ENCODE assay signal across 18 cellular contexts in the genomic region with DNA sequence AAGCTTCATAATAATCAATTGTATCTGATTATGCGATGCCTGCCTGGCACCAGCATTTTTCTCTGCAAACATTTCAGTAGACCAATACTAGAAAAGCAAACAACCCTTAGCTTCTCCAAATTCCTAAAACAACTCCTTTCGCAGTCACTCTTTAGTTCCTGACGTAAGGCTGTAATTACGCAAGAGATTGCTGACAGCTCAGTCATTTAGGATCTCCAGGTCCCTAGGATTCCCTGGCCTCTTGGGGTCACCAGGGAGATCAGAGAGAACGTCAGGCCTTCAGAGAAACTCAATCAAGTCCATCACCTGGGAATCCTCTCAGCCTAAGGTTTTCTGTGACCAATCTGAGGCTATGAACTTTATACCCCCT.
DNase-seq lines count a peak whose midpoint lies in the region; ATAC-seq, FAIRE-seq and TF ChIP-seq lines count a peak whose summit lies in the region.
"Had no signal": no experiment of that assay in that cellular context is flagged by ENCODE, and none has a peak within 500 bp of the region (broad histone marks: within the 10 kb centered on the region; RNA-seq: fewer than 3 reads in every experiment).

No MANE protein-coding gene starts in this region.

- peak overlapping the region; percentile 41; the same call in 1 of the 2 replicates for H3K27ac ChIP-seq in IMR-90 (ENCODE audit: insufficient read depth, low read length)
- H3K27ac ChIP-seq in hepatocyte = no peak overlapping the region
- no peak overlapping the region for H3K27ac ChIP-seq in kidney (ENCODE audit: low read depth in 2 of 2, low read length in 2 of 2)
- H3K27ac ChIP-seq: esophagus muscularis mucosa, left ventricle myocardium inferior had no signal

- dilution Hi-C loops in IMR-90 (cut with HindIII; ENCODE audit: low sequenced_read_pairs, unreplicated experiment) = no loop called here

- CTCF ChIA-PET in Caco-2 (lab: Charles Lee) (interaction anchor here (1.4 kb wide), 1 partner anchor 75 kb away, joined by 4 read pairs; no protein-coding TSS in a partner anchor), IMR-90 (lab: Yijun Ruan, JAX) (interaction anchor here (0.5 to 1.0 kb wide), 2 partner anchors 25 to 611 kb away, joined by 3 read pairs; no protein-coding TSS in a partner anchor)

- intact Hi-C loops in Caco-2 (cut with micrococcal nuclease; ENCODE audit: unreplicated experiment) (loop anchor here (2.0 kb wide), 2 partner anchors 45 to 65 kb away; no protein-coding TSS in a partner anchor), IMR-90 (cut with micrococcal nuclease) (loop anchor here (5.0 kb wide), 1 partner anchor 392 kb away; the partner anchor contains the start of gene PAWR), kidney (cut with DNase I) (no loop called here)

- no peak overlapping the region for H2BK15ac ChIP-seq in IMR-90 (ENCODE audit: low read depth, low read length)

- BruUV-seq in Caco-2 (replicated peaks; lab: Mats Ljungman, UMichigan) (no TSS peak), IMR-90 (replicated peaks; lab: Mats Ljungman, UMichigan) (no TSS peak)

- H4K8ac ChIP-seq in IMR-90 (ENCODE audit: low read depth in 2 of 2, low read length in 2 of 2) = no peak overlapping the region

- no peaks in the 10 kb centered on the region for H3K9me2 ChIP-seq in hepatocyte (replicated peaks; ENCODE audit: insufficient read depth)

- DNase-seq in Caco-2 = peak; percentile 65 to 66
- peak; percentile 91 for DNase-seq in IMR-90
- DNase-seq in astrocyte of the spinal cord (ENCODE audit: low read depth, low spot score) = peak; percentile 41
- DNase-seq in hepatocyte (ENCODE audit: low spot score) = peak; percentile 21
- DNase-seq in T-helper 2 cell treated with Interferon-gamma antibody and Interleukin-4, amounts not matched to agents 5 μg/mL and 100 μg/mL, for 36 hours (ENCODE audit: low spot score) = no peak
- DNase-seq in kidney = no peak
- DNase-seq: activated CD4-positive, CD25-positive, alpha-beta regulatory T cell; activated CD8-positive, alpha-beta memory T cell treated with anti-CD3 and anti-CD28 coated beads, Interleukin-2, amount 10 ng/mL, durations not matched to agents 7 days and 5 days; activated effector memory CD4-positive, alpha-beta T cell treated with Interleukin-2 at 50 U/mL for 16 hours; anterior cingulate cortex; cortex of kidney; left ventricle myocardium inferior; naive thymus-derived CD4-positive, alpha-beta T cell; NCI-H524 treated with DMSO at 0.1 percent for 48 hours had no signal

- no peak overlapping the region for H2AK5ac ChIP-seq in IMR-90 (ENCODE audit: low read depth, low read length)

- no peaks in the 10 kb centered on the region for H3K9me3 Mint-ChIP-seq in Caco-2 (ENCODE audit: unreplicated experiment)
- no peaks in the 10 kb centered on the region for H3K9me3 Mint-ChIP-seq in T-helper 2 cell treated with Interferon-gamma antibody and Interleukin-4, amounts not matched to agents 5 μg/mL and 100 μg/mL, for 36 hours

- H3K9me3 ChIP-seq in Caco-2 (no peaks in the 10 kb centered on the region), IMR-90 (ENCODE audit: control insufficient read depth, insufficient read depth, low read length) (no peaks in the 10 kb centered on the region), hepatocyte (ENCODE audit: low read depth) (no peaks in the 10 kb centered on the region), kidney (ENCODE audit: control insufficient read depth in 1 of 2, low read length in 2 of 2) (no peaks in the 10 kb centered on the region)
- H3K9me3 ChIP-seq: esophagus muscularis mucosa, left ventricle myocardium inferior had no signal

- no peak overlapping the region for H4K91ac ChIP-seq in IMR-90 (ENCODE audit: insufficient read depth, low read depth, low read length)

- no peaks in the 10 kb centered on the region for H3K4me1 Mint-ChIP-seq in Caco-2 (ENCODE audit: low read depth, unreplicated experiment)
- H3K4me1 Mint-ChIP-seq in T-helper 2 cell treated with Interferon-gamma antibody and Interleukin-4, amounts not matched to agents 5 μg/mL and 100 μg/mL, for 36 hours (ENCODE audit: low read depth) = no peaks in the 10 kb centered on the region
- H3K4me1 Mint-ChIP-seq: activated CD8-positive, alpha-beta memory T cell treated with anti-CD3 and anti-CD28 coated beads, Interleukin-2, amount 10 ng/mL, durations not matched to agents 7 days and 5 days; naive thymus-derived CD4-positive, alpha-beta T cell had no signal

- WGBS in IMR-90 (ENCODE audit: extremely low coverage in 2 of 2, insufficient read length in 1 of 2), 2 experiments = 40% methylated on average over 3 of the region's 5 CpGs; no CpG with 5 or more reads in 1 of the 2 experiments
- WGBS in hepatocyte (ENCODE audit: low lambda C conversion rate, missing lambda C conversion rate) = 61% methylated on average over 5 of the region's 5 CpGs

- H2BK5ac ChIP-seq in IMR-90 (ENCODE audit: low read depth, low read length, poor library complexity, severe bottlenecking) = peak overlapping the region; percentile 52

- no peak overlapping the region for H3K23ac ChIP-seq in IMR-90 (ENCODE audit: low read depth, low read length)

- H3K4me2 ChIP-seq in IMR-90 (ENCODE audit: low read depth, low read length) (peak overlapping the region; percentile 19; the same call in 1 of the 2 replicates), hepatocyte (no peak overlapping the region)

- TF ChIP-seq POLR2A in IMR-90 (IDR thresholded peaks at IDR 0.05; ENCODE audit: low read depth, low read length) = no peak

- H2BK120ac ChIP-seq in IMR-90 (ENCODE audit: low read depth, low read length) = 0 out of 2 replicates have a peak overlapping the region, but pooled peaks have one; percentile 4

- H4K5ac ChIP-seq in IMR-90 (ENCODE audit: low read depth, low read length) = no peak overlapping the region

- no peak overlapping the region for H2AK9ac ChIP-seq in IMR-90 (replicated peaks; ENCODE audit: low read depth, low read length, poor library complexity)

- 0 out of 2 replicates have a peak overlapping the region, but pooled peaks have one; percentile 19 for H3K4ac ChIP-seq in IMR-90 (ENCODE audit: low read depth, low read length)

- no peaks in the 10 kb centered on the region for H3K79me2 ChIP-seq in hepatocyte

- H3K36me3 ChIP-seq in Caco-2 (ENCODE audit: control insufficient read depth, insufficient read depth, low read length) = no peaks in the 10 kb centered on the region
- no peaks in the 10 kb centered on the region for H3K36me3 ChIP-seq in IMR-90 (ENCODE audit: control insufficient read depth, insufficient read depth, low read length)
- H3K36me3 ChIP-seq in hepatocyte (replicated peaks; ENCODE audit: insufficient read depth, low read depth) = no peaks in the 10 kb centered on the region
- H3K36me3 ChIP-seq in kidney (ENCODE audit: control insufficient read depth in 1 of 2, insufficient read depth in 2 of 2, low read length in 2 of 2) = no peaks in the 10 kb centered on the region
- H3K36me3 ChIP-seq: esophagus muscularis mucosa, left ventricle myocardium inferior had no signal

- TF ChIP-seq RAD21 in IMR-90 (IDR thresholded peaks at IDR 0.05; ENCODE audit: low read length) = no peak

- H3K27me3 ChIP-seq in Caco-2 (replicated peaks; ENCODE audit: control insufficient read depth, insufficient read depth, low read length) (no peaks in the 10 kb centered on the region), IMR-90 (ENCODE audit: control insufficient read depth, insufficient read depth, low read length) (no peaks in the 10 kb centered on the region), hepatocyte (no peaks in the 10 kb centered on the region)
- H3K27me3 ChIP-seq: esophagus muscularis mucosa had no signal

- H3K18ac ChIP-seq in IMR-90 (ENCODE audit: low read depth, low read length) = no peak overlapping the region

- FAIRE-seq in kidney (lab: Jason Lieb, UNC) = no peak

- peak overlapping the region; percentile 19 for H2AFZ ChIP-seq in IMR-90 (replicated peaks; ENCODE audit: low read length, poor library complexity)
- H2AFZ ChIP-seq in hepatocyte = no peak overlapping the region

- H3K56ac ChIP-seq in IMR-90 (ENCODE audit: extremely low read depth, insufficient read depth, low read length) = no peak overlapping the region

- H3K27me3 Mint-ChIP-seq in Caco-2 (ENCODE audit: insufficient read depth, unreplicated experiment) = no peaks in the 10 kb centered on the region
- H3K27me3 Mint-ChIP-seq in T-helper 2 cell treated with Interferon-gamma antibody and Interleukin-4, amounts not matched to agents 5 μg/mL and 100 μg/mL, for 36 hours (ENCODE audit: low read depth) = no peaks in the 10 kb centered on the region
- H3K27me3 Mint-ChIP-seq: activated CD8-positive, alpha-beta memory T cell treated with anti-CD3 and anti-CD28 coated beads, Interleukin-2, amount 10 ng/mL, durations not matched to agents 7 days and 5 days; naive thymus-derived CD4-positive, alpha-beta T cell had no signal

- in situ Hi-C loops in IMR-90 (cut with MboI; ENCODE audit: low sequenced_read_pairs) (no loop called here), astrocyte of the spinal cord (cut with HindIII; ENCODE audit: low sequenced_read_pairs) (no loop called here)

- ATAC-seq in IMR-90 (ENCODE audit: low read depth) = peak; percentile 90
- ATAC-seq in HG02938 (IDR thresholded peaks at IDR 0.05; ENCODE audit: unreplicated experiment) = no peak
- ATAC-seq in GM19035 (IDR thresholded peaks at IDR 0.05; ENCODE audit: unreplicated experiment) = no peak
- ATAC-seq: activated CD8-positive, alpha-beta memory T cell treated with anti-CD3 and anti-CD28 coated beads, Interleukin-2, amount 10 ng/mL, durations not matched to agents 7 days and 5 days; naive thymus-derived CD4-positive, alpha-beta T cell; Panc1 had no signal

- H3K4me3 ChIP-seq in Caco-2 (ENCODE audit: low read depth, low read length) (no peak overlapping the region), IMR-90 (ENCODE audit: insufficient read depth, low read depth, low read length) (no peak overlapping the region), astrocyte of the spinal cord (ENCODE audit: low read depth, low read length) (no peak overlapping the region), hepatocyte (no peak overlapping the region), kidney (ENCODE audit: low read length in 2 of 2) (no peak overlapping the region)
- H3K4me3 ChIP-seq: esophagus muscularis mucosa, left ventricle myocardium inferior had no signal

- no peak overlapping the region for H2BK20ac ChIP-seq in IMR-90 (ENCODE audit: low read depth, low read length)

- peaks cover 13% of the 10 kb centered on the region for H3K4me1 ChIP-seq in Caco-2
- 0 out of 2 replicates have a peak, but pooled peaks cover 1% of the 10 kb centered on the region for H3K4me1 ChIP-seq in IMR-90 (ENCODE audit: control insufficient read depth, insufficient read depth, low read length)
- no peaks in the 10 kb centered on the region for H3K4me1 ChIP-seq in hepatocyte (ENCODE audit: insufficient read depth)
- H3K4me1 ChIP-seq in kidney (ENCODE audit: control insufficient read depth in 1 of 2, insufficient read depth in 1 of 2, low read depth in 1 of 2, low read length in 2 of 2) = no peaks in the 10 kb centered on the region
- H3K4me1 ChIP-seq: esophagus muscularis mucosa, left ventricle myocardium inferior had no signal

- H3K27ac Mint-ChIP-seq in Caco-2 (ENCODE audit: unreplicated experiment) = no peak overlapping the region
- H3K27ac Mint-ChIP-seq in T-helper 2 cell treated with Interferon-gamma antibody and Interleukin-4, amounts not matched to agents 5 μg/mL and 100 μg/mL, for 36 hours = no peak overlapping the region
- H3K27ac Mint-ChIP-seq: activated CD8-positive, alpha-beta memory T cell treated with anti-CD3 and anti-CD28 coated beads, Interleukin-2, amount 10 ng/mL, durations not matched to agents 7 days and 5 days; naive thymus-derived CD4-positive, alpha-beta T cell had no signal

- no peaks in the 10 kb centered on the region for H4K20me1 ChIP-seq in IMR-90 (ENCODE audit: insufficient read depth, low read length)
- no peaks in the 10 kb centered on the region for H4K20me1 ChIP-seq in hepatocyte (ENCODE audit: insufficient read depth, poor library complexity, severe bottlenecking)

- no peaks in the 10 kb centered on the region for H3K36me3 Mint-ChIP-seq in Caco-2 (ENCODE audit: insufficient read depth, unreplicated experiment)
- H3K36me3 Mint-ChIP-seq in T-helper 2 cell treated with Interferon-gamma antibody and Interleukin-4, amounts not matched to agents 5 μg/mL and 100 μg/mL, for 36 hours (ENCODE audit: low read depth) = no peaks in the 10 kb centered on the region
- H3K36me3 Mint-ChIP-seq: activated CD8-positive, alpha-beta memory T cell treated with anti-CD3 and anti-CD28 coated beads, Interleukin-2, amount 10 ng/mL, durations not matched to agents 7 days and 5 days; naive thymus-derived CD4-positive, alpha-beta T cell had no signal

- H3K9me1 ChIP-seq in IMR-90 (ENCODE audit: insufficient read depth, low read length) = peaks cover 4% of the 10 kb centered on the region; the same call in 1 of the 2 replicates

- POLR2A ChIA-PET in Caco-2 (lab: Charles Lee) = no interaction called here
- POLR2A ChIA-PET in IMR-90 (lab: Charles Lee; ENCODE audit: unreplicated experiment) = no interaction called here

- H3K79me1 ChIP-seq in IMR-90 (ENCODE audit: low read depth in 1 of 2, low read length in 2 of 2) = no peaks in the 10 kb centered on the region

- H3K4me3 Mint-ChIP-seq in Caco-2 (ENCODE audit: unreplicated experiment) = no peak overlapping the region
- no peak overlapping the region for H3K4me3 Mint-ChIP-seq in T-helper 2 cell treated with Interferon-gamma antibody and Interleukin-4, amounts not matched to agents 5 μg/mL and 100 μg/mL, for 36 hours
- H3K4me3 Mint-ChIP-seq: activated CD8-positive, alpha-beta memory T cell treated with anti-CD3 and anti-CD28 coated beads, Interleukin-2, amount 10 ng/mL, durations not matched to agents 7 days and 5 days; naive thymus-derived CD4-positive, alpha-beta T cell had no signal

- no peak overlapping the region for H3K9ac ChIP-seq in IMR-90 (ENCODE audit: low read depth, low read length)
- H3K9ac ChIP-seq in kidney (ENCODE audit: low read length in 2 of 2) = no peak overlapping the region

- no peak overlapping the region for H3K14ac ChIP-seq in IMR-90 (replicated peaks; ENCODE audit: low read depth, low read length)

- no peak for TF ChIP-seq CTCF in Caco-2 (IDR thresholded peaks at IDR 0.05; ENCODE audit: insufficient read depth in 1 of 2, low read depth in 1 of 2, low read length in 1 of 2, severe bottlenecking in 1 of 2, unreplicated experiment in 1 of 2)
- no peak for TF ChIP-seq CTCF in IMR-90 (conservative IDR thresholded peaks at IDR 0.05; ENCODE audit: low read depth, low read length)
- no peak for TF ChIP-seq CTCF in astrocyte of the spinal cord (IDR thresholded peaks at IDR 0.05; ENCODE audit: low read depth, low read length)
- TF ChIP-seq CTCF in hepatocyte (IDR thresholded peaks at IDR 0.05; ENCODE audit: poor library complexity) = no peak
- no peak for TF ChIP-seq CTCF in kidney (IDR thresholded peaks at IDR 0.05; ENCODE audit: borderline replicate concordance, extremely low read depth, insufficient read depth)

Comparison
In these comparisons a context has a peak if more than half of its experiments do, and no peak if none do; other contexts are left out.
1. DNase-seq: peak in Caco-2 (2 of 2), IMR-90 (single experiment), astrocyte of the spinal cord (single experiment) and hepatocyte (single experiment); none in T-helper 2 cell treated with Interferon-gamma antibody and Interleukin-4, amounts not matched to agents 5 μg/mL and 100 μg/mL, for 36 hours (single experiment) and kidney (single experiment).